In the genomic region with DNA sequence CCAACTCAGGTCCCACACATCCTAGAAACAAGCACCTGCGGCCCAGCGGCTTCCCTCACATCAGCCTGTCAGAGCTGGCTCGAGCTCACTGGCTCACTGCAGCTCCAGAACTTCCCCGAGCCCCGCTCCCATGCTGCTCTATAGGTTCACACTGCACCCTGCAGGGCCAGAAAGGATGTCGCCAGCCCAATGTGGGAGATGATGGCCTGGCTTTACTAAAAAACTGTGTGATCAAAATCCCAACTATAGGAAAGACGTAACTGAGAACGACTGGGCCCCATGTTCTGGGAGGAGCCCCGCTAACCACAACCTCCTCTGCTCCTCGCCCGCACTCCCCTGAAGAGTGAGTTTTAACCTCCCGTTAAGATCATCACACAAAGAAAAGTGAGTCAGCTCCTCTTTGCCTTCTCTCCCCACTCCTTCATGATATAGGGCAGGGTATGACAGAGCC, we compare ENCODE assay signal across 8 cellular contexts. TPM values are rescaled to one million over a fixed set of nuclear protein-coding genes. Genes with fewer than 3 reads are reported as not detected.
DNase-seq lines count a peak whose midpoint lies in the region; ATAC-seq and TF ChIP-seq lines count a peak whose summit lies in the region.

No MANE protein-coding gene starts in this region.

- peaks cover 69% of the 10 kb centered on the region for H3K36me3 ChIP-seq in HUES6 (ENCODE audit: control insufficient read depth, insufficient read depth, low read length)

- ATAC-seq in GM19397 (IDR thresholded peaks at IDR 0.05; ENCODE audit: unreplicated experiment): no peak

- peak; percentile 9 for TF ChIP-seq CTCF in epithelial cell of proximal tubule (conservative IDR thresholded peaks at IDR 0.05; ENCODE audit: low read depth, low read length)

- peak; percentile 68 for DNase-seq in activated CD8-positive, alpha-beta memory T cell treated with anti-CD3 and anti-CD28 coated beads, Interleukin-2, amount 50 U/mL, for 4 hours
- no peak for DNase-seq in epithelial cell of proximal tubule (ENCODE audit: low read depth)
- peak; percentile 66 for DNase-seq in stimulated activated CD4-positive, alpha-beta T cell treated with anti-CD3 and anti-CD28 coated beads, Interleukin-2, amount 100 ng/mL, for 4 hours (ENCODE audit: low read depth)
- DNase-seq in NCI-H1048 (lab: John Stamatoyannopoulos, UW): no peak
- no peak for DNase-seq in NOMO-1 treated with dmso at 0.1 percent for 144 hours (lab: John Stamatoyannopoulos, UW; ENCODE audit: unreplicated experiment)
- no peak for DNase-seq in SKM-1 treated with dmso at 0.1 percent for 144 hours (lab: John Stamatoyannopoulos, UW; ENCODE audit: unreplicated experiment)

- no peaks in the 10 kb centered on the region for H3K9me3 ChIP-seq in HUES6 (ENCODE audit: control insufficient read depth, insufficient read depth, low read depth, low read length)

- H3K4me3 ChIP-seq in HUES6 (ENCODE audit: low read depth, low read length) (no peak overlapping the region), epithelial cell of proximal tubule (ENCODE audit: low read depth, low read length) (no peak overlapping the region)

- H3K4me1 ChIP-seq in HUES6 (ENCODE audit: control insufficient read depth, insufficient read depth, low read length): no peaks in the 10 kb centered on the region; the same call in 1 of the 2 replicates

- no peak overlapping the region for H3K27ac ChIP-seq in HUES6 (ENCODE audit: low read depth, low read length)

- H3K9ac ChIP-seq in HUES6 (ENCODE audit: low read length): peak overlapping the region; percentile 32

- H3K27me3 ChIP-seq in HUES6 (ENCODE audit: control insufficient read depth, insufficient read depth, low read length): no peaks in the 10 kb centered on the region

RNA-seq across cellular contexts. Expression of a gene that starts 4.6 kb away (rescaled TPM):
- 125 and 252 TPM in 2 replicates for total RNA-seq in epithelial cell of proximal tubule

RNA-seq across cellular contexts. Expression of a gene that starts 4.9 kb away (rescaled TPM):
- 1.3 TPM in 1 of 2 replicates, not detected in the other for total RNA-seq in epithelial cell of proximal tubule

RNA-seq across cellular contexts. Expression of a gene that starts 14.9 kb away (rescaled TPM):
- total RNA-seq in epithelial cell of proximal tubule: 27.6 and 45.4 TPM in 2 replicates

RNA-seq across cellular contexts. Expression of a gene that starts 15.0 kb away (rescaled TPM):
- total RNA-seq in epithelial cell of proximal tubule: 27.3 and 31.3 TPM in 2 replicates

RNA-seq across cellular contexts. Expression of a gene that starts 23.3 kb away (rescaled TPM):
- 2,685 and 3,393 TPM in 2 replicates for total RNA-seq in epithelial cell of proximal tubule

Comparison
In these comparisons a context has a peak if more than half of its experiments do, and no peak if none do; other contexts are left out.
1. DNase-seq: peak in activated CD8-positive, alpha-beta memory T cell treated with anti-CD3 and anti-CD28 coated beads, Interleukin-2, amount 50 U/mL, for 4 hours (single experiment) and stimulated activated CD4-positive, alpha-beta T cell treated with anti-CD3 and anti-CD28 coated beads, Interleukin-2, amount 100 ng/mL, for 4 hours (single experiment); none in epithelial cell of proximal tubule (single experiment), NCI-H1048 (single experiment), NOMO-1 treated with dmso at 0.1 percent for 144 hours (single experiment) and SKM-1 treated with dmso at 0.1 percent for 144 hours (single experiment).